In genomic region chr11:1448166-1448825, GRCh38 we compare ENCODE assay signal across 27 cellular contexts. TPM values are rescaled to one million over a fixed set of nuclear protein-coding genes. Genes with fewer than 3 reads are reported as not detected.
DNase-seq lines count a peak whose midpoint lies in the region; ATAC-seq, FAIRE-seq and TF ChIP-seq lines count a peak whose summit lies in the region.
"Had no signal": no experiment of that assay in that cellular context is flagged by ENCODE, and none has a peak within 500 bp of the region (broad histone marks: within the 10 kb centered on the region; RNA-seq: fewer than 3 reads in every experiment).

No MANE protein-coding gene starts in this region.

- FAIRE-seq in K562 (lab: Jason Lieb, UNC) = no peak
- FAIRE-seq: astrocyte had no signal

- H3K36me3 ChIP-seq in K562 (ENCODE audit: control insufficient read depth, insufficient read depth, low read length) = no peaks in the 10 kb centered on the region
- H3K36me3 ChIP-seq: sigmoid colon, uterus had no signal

- H3K9me3 Mint-ChIP-seq in activated T-helper 2 cell treated with anti-CD3 and anti-CD28 coated beads, Interferon-gamma antibody, Interleukin-2, Interleukin-4, amounts not matched to agents 10 μg/mL and 5 μg/mL and 100 μg/mL, durations not matched to agents 14 hours and 24 hours and 36 hours = no peaks in the 10 kb centered on the region
- H3K9me3 Mint-ChIP-seq: CD8-positive, alpha-beta T cell; neural crest cell; T-helper 2 cell treated with Interferon-gamma antibody and Interleukin-4, amounts not matched to agents 5 μg/mL and 100 μg/mL, for 36 hours had no signal

- H3K27ac Mint-ChIP-seq in activated T-helper 2 cell treated with anti-CD3 and anti-CD28 coated beads, Interferon-gamma antibody, Interleukin-2, Interleukin-4, amounts not matched to agents 10 μg/mL and 5 μg/mL and 100 μg/mL, durations not matched to agents 14 hours and 24 hours and 36 hours = no peak overlapping the region
- H3K27ac Mint-ChIP-seq: activated CD4-positive, alpha-beta T cell treated with anti-CD3 and anti-CD28 coated beads for 36 hours; activated CD8-positive, alpha-beta T cell treated with anti-CD3 and anti-CD28 coated beads, Interleukin-2, amount 10 ng/mL, durations not matched to agents 7 days and 5 days; activated naive CD8-positive, alpha-beta T cell; CD8-positive, alpha-beta T cell; T-helper 2 cell treated with Interferon-gamma antibody and Interleukin-4, amounts not matched to agents 5 μg/mL and 100 μg/mL, for 36 hours had no signal

- H3K27ac ChIP-seq in K562 (ENCODE audit: extremely low read depth, low read depth, low read length) = no peak overlapping the region
- H3K27ac ChIP-seq in substantia nigra (ENCODE audit: low read depth, low read length, poor library complexity, severe bottlenecking) = peak overlapping the region; percentile 21
- H3K27ac ChIP-seq: sigmoid colon, uterus had no signal

- POLR2A ChIA-PET in K562 (lab: Yijun Ruan, JAX) = interaction anchor here (0.7 kb wide), 1 partner anchor 126 kb away, joined by 3 read pairs; no protein-coding TSS in a partner anchor

- peak; percentile 13 to 35 (median 21); a peak in 2 of 6 replicates for TF ChIP-seq CTCF in K562 (IDR thresholded peaks at IDR 0.05 in 2 of 3, conservative IDR thresholded peaks at IDR 0.05 in 1 of 3; ENCODE audit: insufficient read depth in 2 of 3, low read depth in 1 of 3, low read length in 3 of 3)

- H3K4me1 ChIP-seq in K562 (replicated peaks in 1 of 2; ENCODE audit: control insufficient read depth in 2 of 2, insufficient read depth in 2 of 2, low read length in 2 of 2) = peaks cover 0 to 55% of the 10 kb centered on the region in 2 experiments; a peak in 2 of 5 replicates
- H3K4me1 ChIP-seq: uterus had no signal

- no peak overlapping the region for H3K4me3 Mint-ChIP-seq in activated T-helper 2 cell treated with anti-CD3 and anti-CD28 coated beads, Interferon-gamma antibody, Interleukin-2, Interleukin-4, amounts not matched to agents 10 μg/mL and 5 μg/mL and 100 μg/mL, durations not matched to agents 14 hours and 24 hours and 36 hours (ENCODE audit: low read depth)
- H3K4me3 Mint-ChIP-seq: activated CD4-positive, alpha-beta T cell treated with anti-CD3 and anti-CD28 coated beads for 36 hours; activated CD8-positive, alpha-beta T cell treated with anti-CD3 and anti-CD28 coated beads, Interleukin-2, amount 10 ng/mL, durations not matched to agents 7 days and 5 days; activated naive CD8-positive, alpha-beta T cell; CD8-positive, alpha-beta T cell; neural crest cell; T-helper 2 cell treated with Interferon-gamma antibody and Interleukin-4, amounts not matched to agents 5 μg/mL and 100 μg/mL, for 36 hours had no signal

- DNase-seq in HT1080 (ENCODE audit: low read depth) (peak; percentile 18), K562 (ENCODE audit: extremely low read depth in 1 of 4, low spot score in 3 of 4) (peak in 2 of 4 experiments; percentile 25 to 30), inferior parietal cortex (ENCODE audit: extremely low spot score) (peak; percentile 48), substantia nigra (lab: John Stamatoyannopoulos, UW) (peak in 33 of 49 donors; percentile 11 to 73 (median 41)), NCI-H82 (lab: John Stamatoyannopoulos, UW) (no peak)
- no peak for DNase-seq in activated T-helper 2 cell treated with anti-CD3 and anti-CD28 coated beads, Interferon-gamma antibody, Interleukin-2, Interleukin-4, amounts not matched to agents 10 μg/mL and 5 μg/mL and 100 μg/mL, durations not matched to agents 14 hours and 24 hours and 36 hours (ENCODE audit: low spot score)
- DNase-seq: activated CD4-positive, alpha-beta T cell treated with anti-CD3 and anti-CD28 coated beads for 36 hours; activated CD8-positive, alpha-beta T cell treated with anti-CD3 and anti-CD28 coated beads, Interleukin-2, amount 10 ng/mL, durations not matched to agents 7 days and 5 days; activated effector memory CD4-positive, alpha-beta T cell treated with Interleukin-2 at 50 U/mL for 16 hours; CD8-positive, alpha-beta T cell; DMS 273 treated with DMSO at 0.1 percent for 48 hours; glutamatergic neuron; HCEC 1CT; Karpas-422; mammary epithelial cell; NCI-H146; NCI-H446 treated with DMSO at 0.1 percent for 48 hours; SHP77; sigmoid colon; stimulated activated CD4-positive, alpha-beta T cell treated with anti-CD3 and anti-CD28 coated beads, Interleukin-4, amount 100 ng/mL, for 4 hours; stimulated activated naive CD4-positive, alpha-beta T cell treated with Interleukin-2 at 50 U/mL for 16 hours; uterus had no signal

- H4K20me1 ChIP-seq in K562 (replicated peaks; ENCODE audit: control insufficient read depth, insufficient read depth, low read length) = peaks cover 8% of the 10 kb centered on the region; the same call in 1 of the 2 replicates

- no peaks in the 10 kb centered on the region for H3K9me1 ChIP-seq in K562 (ENCODE audit: control insufficient read depth, insufficient read depth, low read length)

- no peaks in the 10 kb centered on the region for H3K9me3 ChIP-seq in K562 (replicated peaks; ENCODE audit: control insufficient read depth, insufficient read depth, low read depth, low read length)
- H3K9me3 ChIP-seq: sigmoid colon, uterus had no signal

- no peaks in the 10 kb centered on the region for H3K36me3 Mint-ChIP-seq in activated T-helper 2 cell treated with anti-CD3 and anti-CD28 coated beads, Interferon-gamma antibody, Interleukin-2, Interleukin-4, amounts not matched to agents 10 μg/mL and 5 μg/mL and 100 μg/mL, durations not matched to agents 14 hours and 24 hours and 36 hours (ENCODE audit: low read depth)
- H3K36me3 Mint-ChIP-seq: activated naive CD8-positive, alpha-beta T cell; CD8-positive, alpha-beta T cell had no signal

- BruUV-seq in K562 (replicated peaks; lab: Mats Ljungman, UMichigan) = no TSS peak

- no peaks in the 10 kb centered on the region for H3K4me1 Mint-ChIP-seq in activated T-helper 2 cell treated with anti-CD3 and anti-CD28 coated beads, Interferon-gamma antibody, Interleukin-2, Interleukin-4, amounts not matched to agents 10 μg/mL and 5 μg/mL and 100 μg/mL, durations not matched to agents 14 hours and 24 hours and 36 hours (ENCODE audit: low read depth)
- H3K4me1 Mint-ChIP-seq: activated CD4-positive, alpha-beta T cell treated with anti-CD3 and anti-CD28 coated beads for 36 hours; neural crest cell had no signal

- no peak for TF ChIP-seq EP300 in K562 (IDR thresholded peaks at IDR 0.05; ENCODE audit: low read length)

- in situ Hi-C loops in K562 (cut with MboI) = no loop called here

- no peak overlapping the region for H3K4me3 ChIP-seq in K562
- H3K4me3 ChIP-seq: sigmoid colon, uterus had no signal

- H3K27me3 ChIP-seq in K562 (ENCODE audit: control insufficient read depth in 2 of 2, insufficient read depth in 2 of 2, low read length in 2 of 2) = peaks cover 9 to 70% of the 10 kb centered on the region in 2 experiments; a peak in 3 of 5 replicates
- H3K27me3 ChIP-seq: uterus had no signal

- no peaks in the 10 kb centered on the region for H3K79me2 ChIP-seq in K562 (ENCODE audit: control insufficient read depth, insufficient read depth, low read length)

- H2AFZ ChIP-seq in K562 (ENCODE audit: low read depth, low read length) = no peak overlapping the region

- peak; percentile 34; the same call in 2 of the 3 replicates for ATAC-seq in K562
- no peak for ATAC-seq in GM21367 (IDR thresholded peaks at IDR 0.05; ENCODE audit: unreplicated experiment)
- ATAC-seq: activated CD4-positive, alpha-beta T cell treated with anti-CD3 and anti-CD28 coated beads for 36 hours; activated CD8-positive, alpha-beta T cell treated with anti-CD3 and anti-CD28 coated beads, Interleukin-2, amount 10 ng/mL, durations not matched to agents 7 days and 5 days; CD8-positive, alpha-beta T cell had no signal

- no peak for TF ChIP-seq POLR2A in K562 (conservative IDR thresholded peaks at IDR 0.05)

- CTCF ChIA-PET in K562 (lab: Yijun Ruan, JAX; ENCODE audit: low intra/inter-chr PET ratio) = no interaction called here

- intact Hi-C loops in K562 (cut with micrococcal nuclease) = no loop called here
- intact Hi-C loops in activated T-helper 2 cell treated with anti-CD3 and anti-CD28 coated beads, Interferon-gamma antibody, Interleukin-2, Interleukin-4, amounts not matched to agents 10 μg/mL and 5 μg/mL and 100 μg/mL, durations not matched to agents 14 hours and 24 hours and 36 hours (cut with micrococcal nuclease) = no loop called here

- 6% methylated on average over 27 of the region's 31 CpGs for WGBS in K562 (ENCODE audit: insufficient coverage, low coverage, missing lambda C conversion rate)

- no peak overlapping the region for H3K9ac ChIP-seq in K562 (ENCODE audit: insufficient read depth in 1 of 2, low read depth in 2 of 2, low read length in 2 of 2)

- TF ChIP-seq RAD21 in K562 (CRISPR knock-in tag; conservative IDR thresholded peaks at IDR 0.05 in 1 of 2, IDR thresholded peaks at IDR 0.05 in 1 of 2) = peak; percentile 23 to 47; a peak in 3 of 4 replicates

- H3K27me3 Mint-ChIP-seq in activated T-helper 2 cell treated with anti-CD3 and anti-CD28 coated beads, Interferon-gamma antibody, Interleukin-2, Interleukin-4, amounts not matched to agents 10 μg/mL and 5 μg/mL and 100 μg/mL, durations not matched to agents 14 hours and 24 hours and 36 hours (ENCODE audit: low read depth) = no peaks in the 10 kb centered on the region
- H3K27me3 Mint-ChIP-seq: activated CD4-positive, alpha-beta T cell treated with anti-CD3 and anti-CD28 coated beads for 36 hours; activated naive CD8-positive, alpha-beta T cell had no signal

- no peak overlapping the region for H3K4me2 ChIP-seq in K562 (ENCODE audit: insufficient read depth, low read length)

RNA-seq across cellular contexts. Expression of gene MOB2, which starts 38.3 kb away (rescaled TPM):
- 31.1 and 38.7 TPM in 2 replicates for total RNA-seq in HT1080 (2014; rRNA removed; shearing (Covaris generic))
- polyA plus RNA-seq in HT1080 (2015; cell fraction: cytosol; rRNA removed) = 14.0 and 19.9 TPM in 2 replicates
- polyA plus RNA-seq in HT1080 (2015; cell fraction: nucleus; rRNA removed) = 19.2 and 21.6 TPM in 2 replicates
- total RNA-seq in K562 (2011; cell fraction: chromatin; rRNA removed; ENCODE audit: low replicate concordance) = 14.8 and 29.8 TPM in 2 replicates
- 29.5 and 31.0 TPM in 2 replicates for total RNA-seq in K562 (2011; cell fraction: nucleolus; rRNA removed)
- total RNA-seq in K562 (2011; cell fraction: nucleoplasm; rRNA removed) = 17.6 and 19.9 TPM in 2 replicates
- total RNA-seq in K562 (2014; rRNA removed) (18.9 and 19.1 TPM in 2 replicates), K562 (2014; rRNA removed; fragmentation: Illumina TruSeq; extraction: Trizol) (9.0 and 16.7 TPM in 2 replicates), K562 (2015; rRNA removed; fragmentation: Illumina TruSeq; extraction: Trizol) (18.9 and 19.2 TPM in 2 replicates), K562 (2021) (23.6 and 24.9 TPM in 2 replicates)
- polyA plus RNA-seq in K562 (2011; rRNA removed) (30.4 and 33.3 TPM in 2 replicates), K562 (2014; fragmentation: Illumina TruSeq; extraction: Trizol) (36.8 and 46.3 TPM in 2 replicates), K562 (2014; fragmentation: Nextera tagmentation; extraction: Ambion mirVana) (under 1 TPM; 0.17 to 0.41 TPM), K562 (2014; rRNA removed) (24.3 and 27.5 TPM in 2 replicates)
- 32.0 and 48.0 TPM in 2 replicates for polyA plus RNA-seq in K562 (2011; cell fraction: cytosol; rRNA removed)
- 38.7 and 62.4 TPM in 2 replicates for polyA plus RNA-seq in K562 (2011; cell fraction: nucleus; rRNA removed)
- polyA plus RNA-seq in K562 (2012) = 19.2 and 26.7 TPM in 2 replicates
- polyA minus RNA-seq in K562 (2011; rRNA and poly(A)+ RNA removed) = 16.6 and 22.5 TPM in 2 replicates
- 10.3 and 13.7 TPM in 2 replicates for polyA minus RNA-seq in K562 (2011; cell fraction: cytosol; rRNA and poly(A)+ RNA removed)
- polyA minus RNA-seq in K562 (2011; cell fraction: nucleus; rRNA and poly(A)+ RNA removed) = 7.5 and 12.7 TPM in 2 replicates
- total RNA-seq in activated T-helper 2 cell treated with anti-CD3 and anti-CD28 coated beads, Interferon-gamma antibody, Interleukin-2, Interleukin-4, amounts not matched to agents 10 μg/mL and 5 μg/mL and 100 μg/mL, durations not matched to agents 14 hours and 24 hours and 36 hours = 23.1 and 23.3 TPM in 2 replicates

RNA-seq across cellular contexts. Expression of gene BRSK2, which starts 58.6 kb away (rescaled TPM):
- 0.58 and 0.84 TPM in 2 replicates for total RNA-seq in HT1080 (2014; rRNA removed; shearing (Covaris generic))
- polyA plus RNA-seq in HT1080 (2015; cell fraction: cytosol; rRNA removed) = 0.13 and 0.51 TPM in 2 replicates
- 0.58 and 1.9 TPM in 2 replicates for polyA plus RNA-seq in HT1080 (2015; cell fraction: nucleus; rRNA removed)
- total RNA-seq in K562 (2011; cell fraction: chromatin; rRNA removed; ENCODE audit: low replicate concordance) = 0.84 and 4.1 TPM in 2 replicates
- total RNA-seq in K562 (2011; cell fraction: nucleolus; rRNA removed) = 1.8 and 2.1 TPM in 2 replicates
- 0.84 and 1.2 TPM in 2 replicates for total RNA-seq in K562 (2011; cell fraction: nucleoplasm; rRNA removed)
- total RNA-seq in K562 (2014; rRNA removed) = not detected in 2 replicates
- total RNA-seq in K562 (2014; rRNA removed; fragmentation: Illumina TruSeq; extraction: Trizol) = not detected in 2 replicates
- 0.19 TPM in 1 of 2 replicates, not detected in the other for total RNA-seq in K562 (2015; rRNA removed; fragmentation: Illumina TruSeq; extraction: Trizol)
- total RNA-seq in K562 (2021) = 0.22 TPM in 2 replicates
- polyA plus RNA-seq in K562 (2011; rRNA removed) = 0.14 and 0.24 TPM in 2 replicates
- polyA plus RNA-seq in K562 (2011; cell fraction: cytosol; rRNA removed) = 0.34 and 0.55 TPM in 2 replicates
- polyA plus RNA-seq in K562 (2011; cell fraction: nucleus; rRNA removed) = 0.65 and 2.2 TPM in 2 replicates
- polyA plus RNA-seq in K562 (2012) = 0.18 and 0.24 TPM in 2 replicates
- polyA plus RNA-seq in K562 (2014; fragmentation: Illumina TruSeq; extraction: Trizol) = 0.06 and 0.44 TPM in 2 replicates
- not detected for polyA plus RNA-seq in K562 (2014; fragmentation: Nextera tagmentation; extraction: Ambion mirVana)
- 0.46 and 0.52 TPM in 2 replicates for polyA plus RNA-seq in K562 (2014; rRNA removed)
- polyA minus RNA-seq in K562 (2011; rRNA and poly(A)+ RNA removed) = 0.39 TPM in 1 of 2 replicates, not detected in the other
- not detected in 2 replicates for polyA minus RNA-seq in K562 (2011; cell fraction: cytosol; rRNA and poly(A)+ RNA removed)
- polyA minus RNA-seq in K562 (2011; cell fraction: nucleus; rRNA and poly(A)+ RNA removed) = 0.56 and 1.2 TPM in 2 replicates
- 1.5 and 1.6 TPM in 2 replicates for total RNA-seq in activated T-helper 2 cell treated with anti-CD3 and anti-CD28 coated beads, Interferon-gamma antibody, Interleukin-2, Interleukin-4, amounts not matched to agents 10 μg/mL and 5 μg/mL and 100 μg/mL, durations not matched to agents 14 hours and 24 hours and 36 hours

Comparison
In these comparisons a context has a peak if more than half of its experiments do, and no peak if none do; other contexts are left out.
1. DNase-seq: peak in HT1080 (single experiment), inferior parietal cortex (single experiment) and substantia nigra (33 of 49); none in activated T-helper 2 cell treated with anti-CD3 and anti-CD28 coated beads, Interferon-gamma antibody, Interleukin-2, Interleukin-4, amounts not matched to agents 10 μg/mL and 5 μg/mL and 100 μg/mL, durations not matched to agents 14 hours and 24 hours and 36 hours (single experiment) and NCI-H82 (single experiment).